In genomic region chr2:77348821-77349220, GRCh38 we compare ENCODE assay signal across 31 cellular contexts.
"Had no signal": no experiment of that assay in that cellular context is flagged by ENCODE, and none has a peak within 500 bp of the region (broad histone marks: within the 10 kb centered on the region; RNA-seq: fewer than 3 reads in every experiment).

No MANE protein-coding gene starts in this region.

- H3K36me3 ChIP-seq: adrenal gland, cardiac muscle cell had no signal

- H3K27ac ChIP-seq: adrenal gland, cardiac muscle cell, VCaP had no signal

- H3K9me3 ChIP-seq: adrenal gland had no signal

- H3K4me1 ChIP-seq: adrenal gland had no signal

- H3K4me3 ChIP-seq: adrenal gland, cardiac muscle cell had no signal

- ATAC-seq: activated CD8-positive, alpha-beta T cell treated with anti-CD3 and anti-CD28 coated beads for 36 hours; activated naive CD4-positive, alpha-beta T cell treated with anti-CD3 and anti-CD28 coated beads, Interleukin-2, amount 50 U/mL, for 72 hours; activated T-cell treated with anti-CD3 and anti-CD28 coated beads, Interleukin-2, amount 50 U/mL, for 4 hours; activated T-cell treated with anti-CD3 and anti-CD28 coated beads, Interleukin-2, amount 50 U/mL, for 72 hours; activated T-helper 17 cell treated with anti-CD3 and anti-CD28 coated beads, Interleukin-2, amount 50 U/mL, for 72 hours had no signal

- DNase-seq: activated B cell treated with CpG ODN at 0.5 μM for 24 hours; activated CD4-positive, alpha-beta memory T cell treated with anti-CD3 and anti-CD28 coated beads for 36 hours; activated CD4-positive, alpha-beta T cell treated with anti-CD3 and anti-CD28 coated beads for 4 hours; activated CD4-positive, alpha-beta T cell treated with anti-CD3 and anti-CD28 coated beads, Interleukin-2, amount 10 ng/mL, durations not matched to agents 24 days and 14 days; activated CD4-positive, alpha-beta T cell treated with anti-CD3 and anti-CD28 coated beads, Interleukin-2, amount 50 U/mL, for 1 hour; activated CD4-positive, alpha-beta T cell treated with anti-CD3 and anti-CD28 coated beads, Interleukin-2, amount 50 U/mL, for 4 hours; activated CD4-positive, CD25-positive, alpha-beta regulatory T cell treated with anti-CD3 and anti-CD28 coated beads, Interleukin-2, amount 50 U/mL, for 72 hours; activated CD8-positive, alpha-beta memory T cell treated with anti-CD3 and anti-CD28 coated beads, Interleukin-2, amount 50 U/mL, for 4 hours; activated CD8-positive, alpha-beta T cell treated with anti-CD3 and anti-CD28 coated beads for 36 hours; activated effector memory CD4-positive, alpha-beta T cell treated with anti-CD3 and anti-CD28 coated beads, Interleukin-2, amount 50 U/mL, for 16 hours; activated gamma-delta T cell treated with Interleukin-2 at 50 U/mL for 16 hours; activated naive CD4-positive, alpha-beta T cell; activated naive CD4-positive, alpha-beta T cell treated with anti-CD3 and anti-CD28 coated beads for 36 hours; activated naive CD4-positive, alpha-beta T cell treated with anti-CD3 and anti-CD28 coated beads, Interleukin-2, amount 50 U/mL, for 16 hours; activated naive CD8-positive, alpha-beta T cell treated with anti-CD3 and anti-CD28 coated beads for 36 hours; activated T-cell treated with anti-CD3 and anti-CD28 coated beads for 4 hours; activated T-cell treated with anti-CD3 and anti-CD28 coated beads, Interleukin-2, amount 50 U/mL, for 1 hour; activated T-cell treated with anti-CD3 and anti-CD28 coated beads, Interleukin-2, amount 50 U/mL, for 4 hours; activated T-cell treated with anti-CD3 and anti-CD28 coated beads, Interleukin-2, amount 50 U/mL, for 72 hours; adrenal gland; amniotic stem cell; aorta; caudate nucleus; cerebellar nuclear complex; T-helper 1 cell; T-helper 2 cell; T-helper 9 cell had no signal

- H3K27me3 ChIP-seq: adrenal gland, cardiac muscle cell had no signal
